In the genomic region with DNA sequence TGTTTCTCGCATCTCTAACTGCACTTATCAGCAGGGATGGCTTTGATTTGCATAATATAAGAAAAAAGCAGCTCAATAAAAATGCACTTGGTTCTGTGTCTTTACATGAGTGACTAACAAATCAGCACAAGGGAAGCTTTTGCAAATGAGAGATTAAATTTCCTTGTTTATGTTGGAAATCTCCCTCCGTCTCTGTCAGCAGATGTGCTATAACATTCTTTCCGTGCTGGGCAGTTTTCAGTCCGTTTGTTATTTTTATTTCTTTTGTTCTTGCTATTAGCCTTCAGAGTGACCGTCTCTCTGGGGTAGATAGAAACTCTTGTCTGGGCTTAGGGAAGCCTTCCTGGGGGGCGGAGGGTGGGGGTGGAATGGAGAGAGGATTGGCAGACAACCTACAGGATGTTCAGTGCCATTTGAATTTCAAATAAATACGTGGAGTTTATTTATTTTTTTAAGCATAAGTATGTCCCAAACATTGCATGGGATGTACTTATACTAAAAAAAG, we compare ENCODE assay signal across 32 cellular contexts.
DNase-seq lines count a peak whose midpoint lies in the region; ATAC-seq, FAIRE-seq and TF ChIP-seq lines count a peak whose summit lies in the region.
"Had no signal": no experiment of that assay in that cellular context is flagged by ENCODE, and none has a peak within 500 bp of the region (broad histone marks: within the 10 kb centered on the region; RNA-seq: fewer than 3 reads in every experiment).

No MANE protein-coding gene starts in this region.

- H3K4me2 ChIP-seq in endothelial cell of umbilical vein (ENCODE audit: insufficient read depth, low read length): no peak overlapping the region
- H3K4me2 ChIP-seq: KMS-11, PC-9 had no signal

- H3K4me3 ChIP-seq in endothelial cell of umbilical vein (replicated peaks in 1 of 3; ENCODE audit: insufficient read depth in 1 of 3, low read depth in 1 of 3, low read length in 3 of 3): no peak overlapping the region
- H3K4me3 ChIP-seq: PC-9, SJSA1 had no signal

- H3K27ac Mint-ChIP-seq in activated CD8-positive, alpha-beta memory T cell treated with anti-CD3 and anti-CD28 coated beads, Interleukin-2, amount 10 ng/mL, durations not matched to agents 7 days and 5 days: no peak overlapping the region
- H3K27ac Mint-ChIP-seq: B cell; CD8-positive, alpha-beta T cell; HFFc6; IgD-negative memory B cell had no signal

- H3K9ac ChIP-seq in endothelial cell of umbilical vein (replicated peaks; ENCODE audit: extremely low read depth, insufficient read depth, low read length): no peak overlapping the region
- H3K9ac ChIP-seq: KMS-11 had no signal

- dilution Hi-C loops in endothelial cell of umbilical vein (cut with MboI; ENCODE audit: extremely low pct_ligation_motif_present, low sequenced_read_pairs): no loop called here

- intact Hi-C loops in endothelial cell of umbilical vein (cut with micrococcal nuclease): loop anchor here (10.0 kb wide), 1 partner anchor 246 kb away; no protein-coding TSS in a partner anchor

- H4K20me1 ChIP-seq in endothelial cell of umbilical vein (replicated peaks; ENCODE audit: control insufficient read depth, extremely low read depth, insufficient read depth, low read length): no peaks in the 10 kb centered on the region

- no peaks in the 10 kb centered on the region for H3K4me1 ChIP-seq in endothelial cell of umbilical vein (ENCODE audit: control insufficient read depth, extremely low read depth, insufficient read depth, low read length)
- H3K4me1 ChIP-seq: Caco-2 had no signal

- no peak for FAIRE-seq in endothelial cell of umbilical vein (lab: Jason Lieb, UNC)
- FAIRE-seq: GM12891, H54 had no signal

- H3K9me3 Mint-ChIP-seq in activated CD8-positive, alpha-beta memory T cell treated with anti-CD3 and anti-CD28 coated beads, Interleukin-2, amount 10 ng/mL, durations not matched to agents 7 days and 5 days (ENCODE audit: low read depth): no peaks in the 10 kb centered on the region
- H3K9me3 Mint-ChIP-seq: CD8-positive, alpha-beta T cell had no signal

- H3K9me3 ChIP-seq in endothelial cell of umbilical vein (replicated peaks; ENCODE audit: control insufficient read depth, insufficient read depth, low read length): no peaks in the 10 kb centered on the region
- H3K9me3 ChIP-seq: Caco-2, SJSA1 had no signal

- no peak overlapping the region for H3K4me3 Mint-ChIP-seq in activated CD8-positive, alpha-beta memory T cell treated with anti-CD3 and anti-CD28 coated beads, Interleukin-2, amount 10 ng/mL, durations not matched to agents 7 days and 5 days
- H3K4me3 Mint-ChIP-seq: B cell; CD8-positive, alpha-beta T cell; HFFc6; IgD-negative memory B cell had no signal

- no peak overlapping the region for H2AFZ ChIP-seq in endothelial cell of umbilical vein (ENCODE audit: low read depth, low read length)
- H2AFZ ChIP-seq: PC-9 had no signal

- CTCF ChIA-PET in activated CD8-positive, alpha-beta memory T cell treated with anti-CD3 and anti-CD28 coated beads, Interleukin-2, amount 10 ng/mL, durations not matched to agents 7 days and 5 days (lab: Charles Lee): interaction anchor here (1.1 kb wide), 1 partner anchor 26 kb away, joined by 3 read pairs; no protein-coding TSS in a partner anchor
- CTCF ChIA-PET in endothelial cell of umbilical vein (lab: Charles Lee): interaction anchor here (0.6 to 1.6 kb wide), 4 partner anchors 8 to 30 kb away, joined by 3 read pairs; no protein-coding TSS in a partner anchor

- H3K36me3 Mint-ChIP-seq in activated CD8-positive, alpha-beta memory T cell treated with anti-CD3 and anti-CD28 coated beads, Interleukin-2, amount 10 ng/mL, durations not matched to agents 7 days and 5 days: peaks cover 3% of the 10 kb centered on the region
- H3K36me3 Mint-ChIP-seq: CD8-positive, alpha-beta T cell; IgD-negative memory B cell had no signal

- POLR2A ChIA-PET in endothelial cell of umbilical vein (lab: Charles Lee): no interaction called here

- no peaks in the 10 kb centered on the region for H3K36me3 ChIP-seq in endothelial cell of umbilical vein (ENCODE audit: control insufficient read depth in 2 of 2, extremely low read depth in 1 of 2, insufficient read depth in 2 of 2, low read length in 2 of 2)
- H3K36me3 ChIP-seq: SJSA1 had no signal

- H3K27me3 ChIP-seq in endothelial cell of umbilical vein (ENCODE audit: control insufficient read depth in 2 of 2, insufficient read depth in 2 of 2, low read length in 2 of 2): peaks cover 0 to 2% of the 10 kb centered on the region in 2 experiments
- H3K27me3 ChIP-seq: SJSA1 had no signal

- H3K27ac ChIP-seq in endothelial cell of umbilical vein (ENCODE audit: insufficient read depth, low read depth, low read length): no peak overlapping the region
- H3K27ac ChIP-seq: 22Rv1, C4-2B, HL-60, KMS-11, PC-9, SJSA1 had no signal

- no peaks in the 10 kb centered on the region for H3K79me2 ChIP-seq in endothelial cell of umbilical vein (ENCODE audit: control insufficient read depth, insufficient read depth, low read length)

- TF ChIP-seq CTCF in endothelial cell of umbilical vein (IDR thresholded peaks at IDR 0.05; ENCODE audit: extremely low read depth in 1 of 2, insufficient read depth in 1 of 2, low read depth in 1 of 2, low read length in 2 of 2): no peak

- no peak for TF ChIP-seq POLR2A in endothelial cell of umbilical vein (IDR thresholded peaks at IDR 0.05; ENCODE audit: low read depth, low read length)

- no peak for ATAC-seq in activated CD8-positive, alpha-beta memory T cell treated with anti-CD3 and anti-CD28 coated beads, Interleukin-2, amount 10 ng/mL, durations not matched to agents 7 days and 5 days
- no peak for ATAC-seq in HG02884 (IDR thresholded peaks at IDR 0.05; ENCODE audit: unreplicated experiment)
- ATAC-seq in GM19023 (IDR thresholded peaks at IDR 0.05; ENCODE audit: unreplicated experiment): no peak
- ATAC-seq: CD8-positive, alpha-beta T cell had no signal

- no peaks in the 10 kb centered on the region for H3K9me1 ChIP-seq in endothelial cell of umbilical vein (replicated peaks; ENCODE audit: control insufficient read depth, extremely low read depth, insufficient read depth, low read length)

- peaks cover 8% of the 10 kb centered on the region for H3K4me1 Mint-ChIP-seq in activated CD8-positive, alpha-beta memory T cell treated with anti-CD3 and anti-CD28 coated beads, Interleukin-2, amount 10 ng/mL, durations not matched to agents 7 days and 5 days
- H3K4me1 Mint-ChIP-seq: B cell, IgD-negative memory B cell had no signal

- peaks cover 3% of the 10 kb centered on the region for H3K27me3 Mint-ChIP-seq in activated CD8-positive, alpha-beta memory T cell treated with anti-CD3 and anti-CD28 coated beads, Interleukin-2, amount 10 ng/mL, durations not matched to agents 7 days and 5 days

- peak; percentile 30 for DNase-seq in activated CD8-positive, alpha-beta memory T cell treated with anti-CD3 and anti-CD28 coated beads for 24 hours
- no peak for DNase-seq in activated CD8-positive, alpha-beta memory T cell treated with anti-CD3 and anti-CD28 coated beads, Interleukin-2, amount 10 ng/mL, durations not matched to agents 7 days and 5 days
- DNase-seq in RPMI7951 (ENCODE audit: low read depth): peak; percentile 59
- DNase-seq in endothelial cell of umbilical vein (ENCODE audit: low read depth, low spot score): peak; percentile 76
- DNase-seq in DMS53 (lab: John Stamatoyannopoulos, UW): no peak
- DNase-seq: Caco-2; CD8-positive, alpha-beta T cell; DMS79; GF-D8; HFFc6; NCI-H1105; NCI-H1436 treated with DMSO at 0.1 percent for 48 hours; NCI-H187 treated with DMSO at 0.1 percent for 48 hours; NCI-H2171 treated with DMSO at 0.1 percent for 48 hours; NCI-H446; NCI-H524 treated with DMSO at 0.1 percent for 48 hours; NCI-H82; NK-92 treated with Interleukin-12 subunit alpha and Interleukin-12 subunit beta, amount 100 ng/mL, for 24 hours; PC-9; Right ventricle myocardium superior; RPMI8226 had no signal

- no TSS peak for BruUV-seq in endothelial cell of umbilical vein (replicated peaks; lab: Mats Ljungman, UMichigan)

TF ChIP-seq in endothelial cell of umbilical vein, 7 proteins besides CTCF, POLR2A, EP300 and RAD21:
- TF ChIP-seq POLR2AphosphoS5 (IDR thresholded peaks at IDR 0.05; ENCODE audit: insufficient read depth, low read depth, low read length) (no peak), FOS (IDR thresholded peaks at IDR 0.05; ENCODE audit: borderline replicate concordance, insufficient read depth, low read length) (no peak), MAX (IDR thresholded peaks at IDR 0.05; ENCODE audit: insufficient read depth, insufficient read length) (no peak), GATA2 (IDR thresholded peaks at IDR 0.05; ENCODE audit: insufficient read depth, insufficient read length, low read depth, low read length) (no peak), MYC (IDR thresholded peaks at IDR 0.05; ENCODE audit: low read depth, low read length) (no peak), JUN (IDR thresholded peaks at IDR 0.05; ENCODE audit: borderline replicate concordance, insufficient read depth, insufficient read length, low read depth) (no peak), EZH2 (IDR thresholded peaks at IDR 0.05; ENCODE audit: borderline replicate concordance, low read depth, low read length, severe bottlenecking) (no peak)

Comparison
In these comparisons a context has a peak if more than half of its experiments do, and no peak if none do; other contexts are left out.
1. DNase-seq: peak in activated CD8-positive, alpha-beta memory T cell treated with anti-CD3 and anti-CD28 coated beads for 24 hours (single experiment), RPMI7951 (single experiment) and endothelial cell of umbilical vein (single experiment); none in activated CD8-positive, alpha-beta memory T cell treated with anti-CD3 and anti-CD28 coated beads, Interleukin-2, amount 10 ng/mL, durations not matched to agents 7 days and 5 days (single experiment) and DMS53 (single experiment).